ENCODE assay signal across 18 cellular contexts in genomic region chr14:63787995-63788946, GRCh38.
DNase-seq lines count a peak whose midpoint lies in the region; ATAC-seq, FAIRE-seq and TF ChIP-seq lines count a peak whose summit lies in the region.
"Had no signal": no experiment of that assay in that cellular context is flagged by ENCODE, and none has a peak within 500 bp of the region (broad histone marks: within the 10 kb centered on the region; RNA-seq: fewer than 3 reads in every experiment).

No MANE protein-coding gene starts in this region.

- no peak for TF ChIP-seq CTCF in AG04450 (IDR thresholded peaks at IDR 0.05; ENCODE audit: low read depth, low read length)
- TF ChIP-seq CTCF in H1 (IDR thresholded peaks at IDR 0.05; ENCODE audit: control extremely low read depth in 1 of 3, insufficient read depth in 1 of 3, low read depth in 1 of 3, low read length in 3 of 3), result no peak
- TF ChIP-seq CTCF in PC-9 (conservative IDR thresholded peaks at IDR 0.05), result no peak

- no peak overlapping the region for H2BK120ac ChIP-seq in H1 (replicated peaks; ENCODE audit: low read depth, low read length)

- TF ChIP-seq RAD21 in H1 (IDR thresholded peaks at IDR 0.05 in 1 of 2, conservative IDR thresholded peaks at IDR 0.05 in 1 of 2; ENCODE audit: low read depth in 2 of 2, low read length in 2 of 2), result no peak

- H3K9me2 ChIP-seq in PC-9 (ENCODE audit: insufficient read depth), result no peaks in the 10 kb centered on the region

- H3K4me2 ChIP-seq in H1 (ENCODE audit: insufficient read depth in 1 of 2, low read depth in 2 of 2, low read length in 2 of 2) (no peak overlapping the region), PC-9 (no peak overlapping the region)

- no peak overlapping the region for H4K91ac ChIP-seq in H1 (replicated peaks; ENCODE audit: insufficient read length, low read length)

- intact Hi-C loops in PC-9 (cut with micrococcal nuclease; ENCODE audit: unreplicated experiment), result no loop called here

- H3K18ac ChIP-seq in H1 (ENCODE audit: extremely low read depth, low read length), result no peak overlapping the region

- no peak overlapping the region for H2AK5ac ChIP-seq in H1 (ENCODE audit: low read depth, low read length)

- no peak overlapping the region for H2BK5ac ChIP-seq in H1 (ENCODE audit: low read depth, low read length)

- no peaks in the 10 kb centered on the region for H3K79me1 ChIP-seq in H1 (ENCODE audit: low read depth, low read length)

- H3K4me3 ChIP-seq in AG04450 (ENCODE audit: low read depth, low read length) (peak overlapping the region; percentile 34; the same call in 1 of the 2 replicates), H1 (ENCODE audit: extremely low read depth in 1 of 4, insufficient read depth in 2 of 4, low read depth in 3 of 4, low read length in 4 of 4) (no peak overlapping the region), rectal smooth muscle tissue (ENCODE audit: low read length) (peak overlapping the region; percentile 10), PC-9 (no peak overlapping the region)
- H3K4me3 ChIP-seq: K562, right lobe of liver had no signal

- no peaks in the 10 kb centered on the region for H3F3A ChIP-seq in PC-9 (ENCODE audit: insufficient read depth, low read depth)

- no peak for DNase-seq in AG04450 (ENCODE audit: low read depth, low spot score)
- peak; percentile 68 for DNase-seq in NCI-H146 (lab: John Stamatoyannopoulos, UW)
- DNase-seq in H1 (ENCODE audit: low read depth in 1 of 2, low spot score in 2 of 2), result no peak
- DNase-seq in left lobe of liver (ENCODE audit: low spot score), result no peak
- DNase-seq in PC-9, result no peak
- DNase-seq: activated CD4-positive, alpha-beta memory T cell treated with anti-CD3 and anti-CD28 coated beads, Interleukin-2, amount 10 ng/mL, durations not matched to agents 7 days and 5 days; AML-193; amygdala; DMS153; GOT3; NCI-H1105; right lobe of liver; stimulated activated naive CD8-positive, alpha-beta T cell treated with anti-CD3 and anti-CD28 coated beads, Interleukin-15, Interleukin-2, amounts not matched to agents 100 U/mL and 50 U/mL, for 24 hours had no signal

- H3K23ac ChIP-seq in H1 (ENCODE audit: insufficient read length), result no peak overlapping the region

- WGBS in H1 (ENCODE audit: extremely low coverage in 1 of 2, insufficient coverage in 1 of 2, insufficient read length in 1 of 2, insufficient replicate concordance in 2 of 2, low coverage in 1 of 2, low lambda C conversion rate in 2 of 2, missing lambda C conversion rate in 1 of 2), 2 experiments, result 92% methylated on average over 25 of the region's 27 CpGs; no CpG with 5 or more reads in 1 of the 2 experiments

- BruUV-seq in PC-9 (replicated peaks; lab: Mats Ljungman, UMichigan), result no TSS peak

- peak overlapping the region; percentile 83 for H2AFZ ChIP-seq in H1 (ENCODE audit: low read length)
- H2AFZ ChIP-seq in PC-9, result no peak overlapping the region

- TF ChIP-seq EP300 in H1 (IDR thresholded peaks at IDR 0.05; ENCODE audit: borderline replicate concordance in 1 of 2, low read depth in 2 of 2, low read length in 2 of 2), result no peak

- CTCF ChIA-PET in AG04450 (lab: Charles Lee), result no interaction called here
- CTCF ChIA-PET in H1 (lab: Charles Lee; ENCODE audit: partially characterized antibody), result interaction anchor here (0.6 to 1.2 kb wide), 3 partner anchors 9 to 46 kb away, joined by 3 to 5 read pairs (median 3); no protein-coding TSS in a partner anchor
- CTCF ChIA-PET in PC-9 (lab: Charles Lee), result interaction anchor here (0.6 kb wide), 1 partner anchor 8 kb away, joined by 7 read pairs; no protein-coding TSS in a partner anchor

- no peak overlapping the region for H2BK15ac ChIP-seq in H1 (ENCODE audit: low read length)

- H4K8ac ChIP-seq in H1 (ENCODE audit: extremely low read depth, insufficient read depth, low read length), result peak overlapping the region; percentile 57; the same call in 1 of the 2 replicates

- no peak for TF ChIP-seq POLR2A in H1 (IDR thresholded peaks at IDR 0.05; ENCODE audit: control extremely low read depth in 1 of 2, low read depth in 2 of 2, low read length in 2 of 2)

- no peaks in the 10 kb centered on the region for H3K36me3 ChIP-seq in H1 (ENCODE audit: control insufficient read depth in 2 of 4, insufficient read depth in 4 of 4, low read length in 3 of 4)
- no peaks in the 10 kb centered on the region for H3K36me3 ChIP-seq in rectal smooth muscle tissue (ENCODE audit: control insufficient read depth, insufficient read depth, low read length)
- H3K36me3 ChIP-seq in PC-9 (ENCODE audit: low read depth), result no peaks in the 10 kb centered on the region
- H3K36me3 ChIP-seq: right lobe of liver had no signal

- no peak overlapping the region for H3K14ac ChIP-seq in H1 (ENCODE audit: insufficient read length)

- no peak for ATAC-seq in left lobe of liver
- no peak for ATAC-seq in HG03520 (IDR thresholded peaks at IDR 0.05; ENCODE audit: unreplicated experiment)
- ATAC-seq in GM19452 (IDR thresholded peaks at IDR 0.05; ENCODE audit: unreplicated experiment), result no peak
- ATAC-seq: K562; stimulated activated naive CD8-positive, alpha-beta T cell treated with anti-CD3 and anti-CD28 coated beads, Interleukin-15, Interleukin-2, amounts not matched to agents 100 U/mL and 50 U/mL, for 24 hours had no signal

- H3K56ac ChIP-seq in H1 (replicated peaks; ENCODE audit: insufficient read length, low read depth, low read length), result no peak overlapping the region

- no peaks in the 10 kb centered on the region for H4K20me1 ChIP-seq in H1 (replicated peaks in 1 of 2; ENCODE audit: control insufficient read depth in 1 of 2, insufficient read depth in 2 of 2, low read length in 2 of 2)
- H4K20me1 ChIP-seq in PC-9 (ENCODE audit: insufficient read depth), result no peaks in the 10 kb centered on the region

- H2BK20ac ChIP-seq in H1 (ENCODE audit: low read length), result no peak overlapping the region

- H3K27me3 ChIP-seq in AG04450 (ENCODE audit: control insufficient read depth, insufficient read depth, low read length) (peaks cover 8% of the 10 kb centered on the region), H1 (replicated peaks in 1 of 4; ENCODE audit: control insufficient read depth in 3 of 4, extremely low read depth in 1 of 4, insufficient read depth in 3 of 4, low read length in 3 of 4) (no peaks in the 10 kb centered on the region), rectal smooth muscle tissue (ENCODE audit: control insufficient read depth, insufficient read depth, low read length) (no peaks in the 10 kb centered on the region), PC-9 (ENCODE audit: insufficient read depth, low read depth) (no peaks in the 10 kb centered on the region)
- H3K27me3 ChIP-seq: right lobe of liver had no signal

- H3K9me3 ChIP-seq in AG04450 (ENCODE audit: control insufficient read depth, insufficient read depth, low read length) (peaks cover 4% of the 10 kb centered on the region; the same call in 1 of the 2 replicates), H1 (ENCODE audit: insufficient read depth in 2 of 2, low read depth in 1 of 2, low read length in 1 of 2) (no peaks in the 10 kb centered on the region), PC-9 (ENCODE audit: insufficient read depth, low read depth) (no peaks in the 10 kb centered on the region)
- H3K9me3 ChIP-seq: right lobe of liver had no signal

- no peak overlapping the region for H3K27ac ChIP-seq in AG04450 (ENCODE audit: low read depth, low read length)
- H3K27ac ChIP-seq in H1 (ENCODE audit: low read depth, low read length), result no peak overlapping the region
- H3K27ac ChIP-seq in rectal smooth muscle tissue (ENCODE audit: low read depth, low read length), result no peak overlapping the region
- no peak overlapping the region for H3K27ac ChIP-seq in PC-9
- H3K27ac ChIP-seq: right lobe of liver had no signal

- H3K4ac ChIP-seq in H1 (replicated peaks; ENCODE audit: insufficient read length, low read depth, low read length), result no peak overlapping the region

- H4K5ac ChIP-seq in H1 (ENCODE audit: insufficient read length, low read depth, low read length), result no peak overlapping the region

- H3K9ac ChIP-seq in H1 (replicated peaks in 1 of 4; ENCODE audit: extremely low read depth in 1 of 4, low read depth in 3 of 4, low read length in 3 of 4), result no peak overlapping the region
- H3K9ac ChIP-seq in rectal smooth muscle tissue (ENCODE audit: low read length), result no peak overlapping the region

- POLR2A ChIA-PET in AG04450 (lab: Yijun Ruan, JAX), result no interaction called here
- POLR2A ChIA-PET in H1 (lab: Charles Lee; ENCODE audit: partially characterized antibody), result no interaction called here
- POLR2A ChIA-PET in PC-9 (lab: Charles Lee; ENCODE audit: unreplicated experiment), result no interaction called here

- 0 out of 2 replicates have a peak overlapping the region, but pooled peaks have one; percentile 50 for H2BK12ac ChIP-seq in H1 (ENCODE audit: low read depth, low read length)

- no peaks in the 10 kb centered on the region for H3K23me2 ChIP-seq in H1 (ENCODE audit: low read depth, low read length)

- no peaks in the 10 kb centered on the region for H3K79me2 ChIP-seq in H1 (ENCODE audit: control insufficient read depth in 1 of 2, insufficient read depth in 2 of 2, low read length in 2 of 2)
- H3K79me2 ChIP-seq in PC-9 (ENCODE audit: low read depth), result no peaks in the 10 kb centered on the region

- H3K4me1 ChIP-seq in H1 (replicated peaks in 1 of 4; ENCODE audit: control insufficient read depth in 3 of 4, insufficient read depth in 4 of 4, low read length in 3 of 4), result no peaks in the 10 kb centered on the region
- no peaks in the 10 kb centered on the region for H3K4me1 ChIP-seq in rectal smooth muscle tissue (ENCODE audit: control insufficient read depth, insufficient read depth, low read length)
- no peaks in the 10 kb centered on the region for H3K4me1 ChIP-seq in PC-9 (replicated peaks; ENCODE audit: insufficient read depth)
- H3K4me1 ChIP-seq: right lobe of liver had no signal

- FAIRE-seq in H1 (lab: Jason Lieb, UNC), result no peak
- FAIRE-seq: GM18507, K562 had no signal

TF ChIP-seq in H1, 55 proteins besides CTCF, POLR2A, EP300 and RAD21:
- TF ChIP-seq SP4 (IDR thresholded peaks at IDR 0.05; ENCODE audit: low read length) (no peak), KDM4A (IDR thresholded peaks at IDR 0.05; ENCODE audit: low read depth, low read length, severe bottlenecking) (no peak), ZNF274 (IDR thresholded peaks at IDR 0.05; ENCODE audit: borderline replicate concordance, extremely low read depth, low read length) (no peak), SUZ12 (IDR thresholded peaks at IDR 0.05; ENCODE audit: low read length) (no peak), CBX8 (IDR thresholded peaks at IDR 0.05; ENCODE audit: borderline replicate concordance, low read depth, low read length) (no peak), TEAD4 (IDR thresholded peaks at IDR 0.05; ENCODE audit: low read depth, low read length) (no peak), RNF2 (IDR thresholded peaks at IDR 0.05; ENCODE audit: borderline replicate concordance, low read depth, low read length, missing control alignments, poor library complexity, severe bottlenecking) (no peak), YY1 (IDR thresholded peaks at IDR 0.05; ENCODE audit: low read depth, low read length) (no peak), GABPA (IDR thresholded peaks at IDR 0.05; ENCODE audit: borderline replicate concordance, insufficient read depth, low read length) (no peak), HDAC6 (IDR thresholded peaks at IDR 0.05; ENCODE audit: low read depth, low read length) (no peak), CHD2 (IDR thresholded peaks at IDR 0.05; ENCODE audit: low read length) (no peak), CBX5 (IDR thresholded peaks at IDR 0.05; ENCODE audit: low read depth, low read length) (no peak)

Comparison
In these comparisons a context has a peak if more than half of its experiments do, and no peak if none do; other contexts are left out.
1. H3K4me3 ChIP-seq: peak in AG04450 (single experiment) and rectal smooth muscle tissue (single experiment); none in H1 (0 of 4) and PC-9 (single experiment).